Comparison of ENCODE assay signal across 11 cellular contexts in the genomic region with DNA sequence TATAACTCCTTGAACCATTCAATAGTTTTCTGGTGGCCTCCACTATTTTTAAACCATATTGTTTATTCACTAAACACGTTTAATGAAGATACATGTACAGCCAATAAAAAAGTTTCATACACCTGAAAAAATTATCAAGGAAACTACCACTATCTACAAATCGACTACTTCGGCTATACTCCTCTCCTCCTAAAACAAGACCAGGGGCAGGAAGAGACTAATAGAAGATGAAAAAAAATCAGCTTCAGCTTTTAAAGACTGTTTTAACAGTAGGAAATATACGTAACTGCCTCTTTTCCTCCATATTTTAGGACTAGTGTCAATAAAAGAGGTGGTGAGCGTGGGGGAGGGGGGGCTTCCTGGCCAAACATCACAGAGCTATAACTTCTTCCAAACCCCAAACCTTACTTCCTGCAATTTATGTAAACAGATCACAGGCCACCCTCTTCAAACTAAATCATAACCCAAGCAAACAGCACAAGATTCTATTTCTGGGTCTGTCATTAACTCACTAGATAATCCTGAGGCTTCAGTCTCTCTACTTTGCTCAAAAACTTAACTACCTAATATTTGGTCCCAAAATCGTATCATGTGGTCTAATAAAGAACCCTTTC. TPM values are rescaled to one million over a fixed set of nuclear protein-coding genes. Genes with fewer than 3 reads are reported as not detected.
DNase-seq lines count a peak whose midpoint lies in the region; ATAC-seq, FAIRE-seq and TF ChIP-seq lines count a peak whose summit lies in the region.
"Had no signal": no experiment of that assay in that cellular context is flagged by ENCODE, and none has a peak within 500 bp of the region (broad histone marks: within the 10 kb centered on the region; RNA-seq: fewer than 3 reads in every experiment).

No MANE protein-coding gene starts in this region.

- no peaks in the 10 kb centered on the region for H3K36me3 ChIP-seq in osteoblast (ENCODE audit: insufficient read depth, low read length)

- ATAC-seq in T-helper 17 cell (peak; percentile 86), GM18861 (IDR thresholded peaks at IDR 0.05; ENCODE audit: unreplicated experiment) (no peak), HG03175 (IDR thresholded peaks at IDR 0.05; ENCODE audit: unreplicated experiment) (no peak), GM19463 (IDR thresholded peaks at IDR 0.05; ENCODE audit: unreplicated experiment) (no peak)
- ATAC-seq: left lobe of liver had no signal

- peaks cover 28% of the 10 kb centered on the region for H3K4me1 ChIP-seq in osteoblast (ENCODE audit: insufficient read depth, low read length)

- H3K27me3 ChIP-seq in osteoblast (ENCODE audit: insufficient read depth, low read length) = no peaks in the 10 kb centered on the region

- H4K20me1 ChIP-seq in osteoblast (ENCODE audit: insufficient read depth, low read length) = peaks cover 71% of the 10 kb centered on the region

- no peak overlapping the region for H3K4me3 ChIP-seq in osteoblast (ENCODE audit: insufficient read depth, low read length)
- H3K4me3 ChIP-seq: coronary artery had no signal

- FAIRE-seq in GM19239 (lab: Jason Lieb, UNC) = peak; percentile 53

- no peak overlapping the region for H2AFZ ChIP-seq in osteoblast (ENCODE audit: low read length)

- peak overlapping the region; percentile 64 for H3K4me2 ChIP-seq in osteoblast (ENCODE audit: insufficient read depth, low read length)

- H3K27me3 Mint-ChIP-seq in T-helper 17 cell = no peaks in the 10 kb centered on the region

- H3K36me3 Mint-ChIP-seq in T-helper 17 cell (ENCODE audit: low read depth) = no peaks in the 10 kb centered on the region

- H3K4me1 Mint-ChIP-seq in T-helper 17 cell = peaks cover 68% of the 10 kb centered on the region

- TF ChIP-seq CTCF in osteoblast (IDR thresholded peaks at IDR 0.05; ENCODE audit: extremely low read depth, low read depth, low read length) = no peak

- peak overlapping the region; percentile 55 for H3K27ac ChIP-seq in osteoblast (ENCODE audit: low read depth, low read length)

- peaks cover 89% of the 10 kb centered on the region for H3K79me2 ChIP-seq in osteoblast (ENCODE audit: insufficient read depth, low read length)

- H3K27ac Mint-ChIP-seq in T-helper 17 cell = peak overlapping the region; percentile 96

- peak overlapping the region; percentile 86 for H3K4me3 Mint-ChIP-seq in T-helper 17 cell

- no peaks in the 10 kb centered on the region for H3K9me3 ChIP-seq in T-helper 17 cell (ENCODE audit: control insufficient read depth, low read length, poor library complexity, severe bottlenecking)
- no peaks in the 10 kb centered on the region for H3K9me3 ChIP-seq in osteoblast (ENCODE audit: low read depth, low read length)

- no peak for DNase-seq in GM19239 (ENCODE audit: insufficient read length, low spot score)
- peak in 1 of 3 donors; percentile 24 for DNase-seq in T-helper 17 cell
- DNase-seq in dermis blood vessel endothelial cell = peak; percentile 32
- no peak for DNase-seq in osteoblast (ENCODE audit: insufficient read length, low spot score, missing footprints)
- no peak for DNase-seq in occipital lobe (lab: John Stamatoyannopoulos, UW)
- DNase-seq: NCI-H1105 had no signal

RNA-seq across cellular contexts. Expression of a gene that starts 15.1 kb away (rescaled TPM):
- total RNA-seq in T-helper 17 cell (10 to 100 TPM; 89.1 to 93.5 TPM), dermis blood vessel endothelial cell (23.8 and 33.2 TPM in 2 replicates), osteoblast (37.3 and 41.8 TPM in 2 replicates), occipital lobe (107 TPM)
